In genomic region chr20:50381771-50382593, GRCh38 we compare ENCODE assay signal across 9 cellular contexts.
DNase-seq lines count a peak whose midpoint lies in the region; ATAC-seq and TF ChIP-seq lines count a peak whose summit lies in the region.
"Had no signal": no experiment of that assay in that cellular context is flagged by ENCODE, and none has a peak within 500 bp of the region (broad histone marks: within the 10 kb centered on the region; RNA-seq: fewer than 3 reads in every experiment).

No MANE protein-coding gene starts in this region.

- TF ChIP-seq CTCF in Peyer's patch (IDR thresholded peaks at IDR 0.05) (no peak), foreskin keratinocyte (conservative IDR thresholded peaks at IDR 0.05) (no peak)

- H3K36me3 Mint-ChIP-seq in stimulated activated memory B cell treated with anti-CD40 and anti-IgM and Interleukin-4, amounts not matched to agents 10 μg/mL and 1 μg/mL and 100 μg/mL, for 72 hours, result peaks cover 5% of the 10 kb centered on the region

- H3K27ac Mint-ChIP-seq in stimulated activated memory B cell treated with anti-CD40 and anti-IgM and Interleukin-4, amounts not matched to agents 10 μg/mL and 1 μg/mL and 100 μg/mL, for 72 hours, result no peak overlapping the region

- H3K4me3 ChIP-seq in Peyer's patch, result no peak overlapping the region
- peak overlapping the region; percentile 31 for H3K4me3 ChIP-seq in effector memory CD4-positive, alpha-beta T cell (ENCODE audit: insufficient read depth, low read depth, low read length, poor library complexity, severe bottlenecking)
- H3K4me3 ChIP-seq: PC-9 had no signal

- H3K9me3 ChIP-seq in Peyer's patch, result no peaks in the 10 kb centered on the region
- H3K9me3 ChIP-seq in effector memory CD4-positive, alpha-beta T cell (ENCODE audit: control insufficient read depth, low read length), result no peaks in the 10 kb centered on the region

- no peaks in the 10 kb centered on the region for H3K9me3 Mint-ChIP-seq in stimulated activated memory B cell treated with anti-CD40 and anti-IgM and Interleukin-4, amounts not matched to agents 10 μg/mL and 1 μg/mL and 100 μg/mL, for 72 hours

- peaks cover 42% of the 10 kb centered on the region for H3K27me3 Mint-ChIP-seq in stimulated activated memory B cell treated with anti-CD40 and anti-IgM and Interleukin-4, amounts not matched to agents 10 μg/mL and 1 μg/mL and 100 μg/mL, for 72 hours

- H3K27ac ChIP-seq in Peyer's patch (peak overlapping the region in 3 of 4 donors; percentile 62 to 88 (median 85)), foreskin keratinocyte (no peak overlapping the region)
- H3K27ac ChIP-seq in effector memory CD4-positive, alpha-beta T cell (ENCODE audit: insufficient read depth, low read length, poor library complexity, severe bottlenecking), result no peak overlapping the region
- H3K27ac ChIP-seq: PC-9 had no signal

- peak overlapping the region; percentile 44 for H3K4me3 Mint-ChIP-seq in stimulated activated memory B cell treated with anti-CD40 and anti-IgM and Interleukin-4, amounts not matched to agents 10 μg/mL and 1 μg/mL and 100 μg/mL, for 72 hours

- no peaks in the 10 kb centered on the region for H3K27me3 ChIP-seq in Peyer's patch
- H3K27me3 ChIP-seq in effector memory CD4-positive, alpha-beta T cell (replicated peaks; ENCODE audit: control insufficient read depth, insufficient read depth, low read length, poor library complexity, severe bottlenecking), result no peaks in the 10 kb centered on the region
- no peaks in the 10 kb centered on the region for H3K27me3 ChIP-seq in foreskin keratinocyte

- DNase-seq in Peyer's patch, result peak in 2 of 3 donors; percentile 39 to 73
- no peak for DNase-seq in effector memory CD4-positive, alpha-beta T cell
- DNase-seq in D341Med (ENCODE audit: low spot score), result no peak
- DNase-seq in foreskin keratinocyte, result no peak
- DNase-seq in RKO (ENCODE audit: low spot score), result no peak
- DNase-seq: PC-9 had no signal

- peaks cover 0 to 58% (median 15%) of the 10 kb centered on the region in 4 donors for H3K4me1 ChIP-seq in Peyer's patch
- H3K4me1 ChIP-seq in effector memory CD4-positive, alpha-beta T cell (ENCODE audit: control insufficient read depth, insufficient read depth, low read length, poor library complexity, severe bottlenecking), result peaks cover 18% of the 10 kb centered on the region
- H3K4me1 ChIP-seq in foreskin keratinocyte, result peaks cover 2% of the 10 kb centered on the region

- peaks cover 30% of the 10 kb centered on the region for H3K4me1 Mint-ChIP-seq in stimulated activated memory B cell treated with anti-CD40 and anti-IgM and Interleukin-4, amounts not matched to agents 10 μg/mL and 1 μg/mL and 100 μg/mL, for 72 hours

- H3K36me3 ChIP-seq in Peyer's patch, result no peaks in the 10 kb centered on the region
- no peaks in the 10 kb centered on the region for H3K36me3 ChIP-seq in effector memory CD4-positive, alpha-beta T cell (ENCODE audit: control insufficient read depth, insufficient read depth, low read length)

- ATAC-seq in GM18867 (IDR thresholded peaks at IDR 0.05; ENCODE audit: unreplicated experiment), result peak; percentile 49
- peak; percentile 54 for ATAC-seq in stimulated activated memory B cell treated with anti-CD40 and anti-IgM and Interleukin-4, amounts not matched to agents 10 μg/mL and 1 μg/mL and 100 μg/mL, for 72 hours
- no peak for ATAC-seq in HG02588 (IDR thresholded peaks at IDR 0.05; ENCODE audit: unreplicated experiment)
- no peak for ATAC-seq in foreskin keratinocyte

- no peak for TF ChIP-seq POLR2A in Peyer's patch (IDR thresholded peaks at IDR 0.05)

Comparison
In these comparisons a context has a peak if more than half of its experiments do, and no peak if none do; other contexts are left out.
1. ATAC-seq: peak in GM18867 (single experiment) and stimulated activated memory B cell treated with anti-CD40 and anti-IgM and Interleukin-4, amounts not matched to agents 10 μg/mL and 1 μg/mL and 100 μg/mL, for 72 hours (single experiment); none in HG02588 (single experiment) and foreskin keratinocyte (single experiment).
2. DNase-seq: peak in Peyer's patch (2 of 3); none in effector memory CD4-positive, alpha-beta T cell (0 of 3), D341Med (single experiment), foreskin keratinocyte (0 of 2) and RKO (single experiment).
3. H3K27ac ChIP-seq: peak in Peyer's patch (3 of 4); none in effector memory CD4-positive, alpha-beta T cell (single experiment) and foreskin keratinocyte (single experiment).